Comparison of ENCODE assay signal across 37 cellular contexts in genomic region chr2:79122676-79123075, GRCh38. TPM values are rescaled to one million over a fixed set of nuclear protein-coding genes. Genes with fewer than 3 reads are reported as not detected.
"Had no signal": no experiment of that assay in that cellular context is flagged by ENCODE, and none has a peak within 500 bp of the region (broad histone marks: within the 10 kb centered on the region; RNA-seq: fewer than 3 reads in every experiment).

No MANE protein-coding gene starts in this region.

- H3K9me3 ChIP-seq: adrenal gland had no signal

- H3K4me1 ChIP-seq: adrenal gland had no signal

- ATAC-seq: activated CD8-positive, alpha-beta T cell treated with anti-CD3 and anti-CD28 coated beads for 36 hours; activated naive CD4-positive, alpha-beta T cell treated with anti-CD3 and anti-CD28 coated beads, Interleukin-2, amount 50 U/mL, for 72 hours; activated T-cell treated with anti-CD3 and anti-CD28 coated beads, Interleukin-2, amount 50 U/mL, for 4 hours; activated T-cell treated with anti-CD3 and anti-CD28 coated beads, Interleukin-2, amount 50 U/mL, for 72 hours; activated T-helper 17 cell treated with anti-CD3 and anti-CD28 coated beads, Interleukin-2, amount 50 U/mL, for 72 hours had no signal

- H3K27me3 ChIP-seq: adrenal gland, cardiac muscle cell had no signal

- FAIRE-seq: astrocyte, bronchial epithelial cell, TTC549 had no signal

- H3K36me3 ChIP-seq: adrenal gland, cardiac muscle cell had no signal

- H3K27ac ChIP-seq: adrenal gland, cardiac muscle cell, VCaP had no signal

- H3K4me3 ChIP-seq: adrenal gland, cardiac muscle cell had no signal

- DNase-seq: activated B cell treated with CpG ODN at 0.5 μM for 24 hours; activated CD4-positive, alpha-beta memory T cell treated with anti-CD3 and anti-CD28 coated beads for 36 hours; activated CD4-positive, alpha-beta T cell treated with anti-CD3 and anti-CD28 coated beads for 4 hours; activated CD4-positive, alpha-beta T cell treated with anti-CD3 and anti-CD28 coated beads, Interleukin-2, amount 10 ng/mL, durations not matched to agents 24 days and 14 days; activated CD4-positive, alpha-beta T cell treated with anti-CD3 and anti-CD28 coated beads, Interleukin-2, amount 50 U/mL, for 1 hour; activated CD4-positive, alpha-beta T cell treated with anti-CD3 and anti-CD28 coated beads, Interleukin-2, amount 50 U/mL, for 4 hours; activated CD4-positive, CD25-positive, alpha-beta regulatory T cell treated with anti-CD3 and anti-CD28 coated beads, Interleukin-2, amount 50 U/mL, for 72 hours; activated CD8-positive, alpha-beta memory T cell treated with anti-CD3 and anti-CD28 coated beads, Interleukin-2, amount 50 U/mL, for 4 hours; activated CD8-positive, alpha-beta T cell treated with anti-CD3 and anti-CD28 coated beads for 36 hours; activated effector memory CD4-positive, alpha-beta T cell treated with anti-CD3 and anti-CD28 coated beads, Interleukin-2, amount 50 U/mL, for 16 hours; activated gamma-delta T cell treated with Interleukin-2 at 50 U/mL for 16 hours; activated naive CD4-positive, alpha-beta T cell; activated naive CD4-positive, alpha-beta T cell treated with anti-CD3 and anti-CD28 coated beads for 36 hours; activated naive CD4-positive, alpha-beta T cell treated with anti-CD3 and anti-CD28 coated beads, Interleukin-2, amount 50 U/mL, for 16 hours; activated naive CD8-positive, alpha-beta T cell treated with anti-CD3 and anti-CD28 coated beads for 36 hours; activated T-cell treated with anti-CD3 and anti-CD28 coated beads for 4 hours; activated T-cell treated with anti-CD3 and anti-CD28 coated beads, Interleukin-2, amount 50 U/mL, for 1 hour; activated T-cell treated with anti-CD3 and anti-CD28 coated beads, Interleukin-2, amount 50 U/mL, for 4 hours; activated T-cell treated with anti-CD3 and anti-CD28 coated beads, Interleukin-2, amount 50 U/mL, for 72 hours; adrenal gland; amniotic stem cell; aorta; caudate nucleus; cerebellar nuclear complex; T-helper 1 cell; T-helper 2 cell; T-helper 9 cell had no signal

RNA-seq across cellular contexts. Expression of gene REG1A, which starts 2.4 kb away (rescaled TPM):
- total RNA-seq: activated B cell treated with CpG ODN at 0.5 μM for 24 hours; activated CD4-positive, alpha-beta memory T cell treated with anti-CD3 and anti-CD28 coated beads for 36 hours; activated CD4-positive, alpha-beta T cell treated with anti-CD3 and anti-CD28 coated beads, Interleukin-2, amount 10 ng/mL, durations not matched to agents 24 days and 14 days; activated CD8-positive, alpha-beta memory T cell treated with anti-CD3 and anti-CD28 coated beads for 36 hours; activated CD8-positive, alpha-beta T cell treated with anti-CD3 and anti-CD28 coated beads for 36 hours; activated naive CD4-positive, alpha-beta T cell treated with anti-CD3 and anti-CD28 coated beads for 36 hours; activated naive CD4-positive, alpha-beta T cell treated with anti-CD3 and anti-CD28 coated beads, Interleukin-2, amount 50 U/mL, for 72 hours; activated naive CD8-positive, alpha-beta T cell treated with anti-CD3 and anti-CD28 coated beads for 36 hours; activated T-cell treated with anti-CD3 and anti-CD28 coated beads, Interleukin-2, amount 50 U/mL, for 72 hours; activated T-helper 1 cell treated with anti-CD3 and anti-CD28 coated beads, Interleukin-12 subunit alpha, Interleukin-12 subunit beta, Interleukin-2, Interleukin-4 antibody, amounts not matched to agents 30 ng/mL and 10 ng/mL and 1 ng/mL, durations not matched to agents 14 hours and 24 hours and 36 hours; activated T-helper 17 cell treated with anti-CD3 and anti-CD28 coated beads, Interleukin-2, amount 50 U/mL, for 72 hours; astrocyte; bronchial epithelial cell; cardiac muscle cell; chondrocyte had no signal

RNA-seq across cellular contexts. Expression of gene REG1B, which starts 34.9 kb away (rescaled TPM):
- total RNA-seq: activated B cell treated with CpG ODN at 0.5 μM for 24 hours; activated CD4-positive, alpha-beta memory T cell treated with anti-CD3 and anti-CD28 coated beads for 36 hours; activated CD4-positive, alpha-beta T cell treated with anti-CD3 and anti-CD28 coated beads, Interleukin-2, amount 10 ng/mL, durations not matched to agents 24 days and 14 days; activated CD8-positive, alpha-beta memory T cell treated with anti-CD3 and anti-CD28 coated beads for 36 hours; activated CD8-positive, alpha-beta T cell treated with anti-CD3 and anti-CD28 coated beads for 36 hours; activated naive CD4-positive, alpha-beta T cell treated with anti-CD3 and anti-CD28 coated beads for 36 hours; activated naive CD4-positive, alpha-beta T cell treated with anti-CD3 and anti-CD28 coated beads, Interleukin-2, amount 50 U/mL, for 72 hours; activated naive CD8-positive, alpha-beta T cell treated with anti-CD3 and anti-CD28 coated beads for 36 hours; activated T-cell treated with anti-CD3 and anti-CD28 coated beads, Interleukin-2, amount 50 U/mL, for 72 hours; activated T-helper 1 cell treated with anti-CD3 and anti-CD28 coated beads, Interleukin-12 subunit alpha, Interleukin-12 subunit beta, Interleukin-2, Interleukin-4 antibody, amounts not matched to agents 30 ng/mL and 10 ng/mL and 1 ng/mL, durations not matched to agents 14 hours and 24 hours and 36 hours; activated T-helper 17 cell treated with anti-CD3 and anti-CD28 coated beads, Interleukin-2, amount 50 U/mL, for 72 hours; astrocyte; bronchial epithelial cell; cardiac muscle cell; chondrocyte had no signal
- polyA plus RNA-seq: cardiac muscle cell had no signal

RNA-seq across cellular contexts. Expression of gene REG3A, which starts 36.9 kb away (rescaled TPM):
- total RNA-seq: activated B cell treated with CpG ODN at 0.5 μM for 24 hours; activated CD4-positive, alpha-beta memory T cell treated with anti-CD3 and anti-CD28 coated beads for 36 hours; activated CD4-positive, alpha-beta T cell treated with anti-CD3 and anti-CD28 coated beads, Interleukin-2, amount 10 ng/mL, durations not matched to agents 24 days and 14 days; activated CD8-positive, alpha-beta memory T cell treated with anti-CD3 and anti-CD28 coated beads for 36 hours; activated CD8-positive, alpha-beta T cell treated with anti-CD3 and anti-CD28 coated beads for 36 hours; activated naive CD4-positive, alpha-beta T cell treated with anti-CD3 and anti-CD28 coated beads for 36 hours; activated naive CD4-positive, alpha-beta T cell treated with anti-CD3 and anti-CD28 coated beads, Interleukin-2, amount 50 U/mL, for 72 hours; activated naive CD8-positive, alpha-beta T cell treated with anti-CD3 and anti-CD28 coated beads for 36 hours; activated T-cell treated with anti-CD3 and anti-CD28 coated beads, Interleukin-2, amount 50 U/mL, for 72 hours; activated T-helper 1 cell treated with anti-CD3 and anti-CD28 coated beads, Interleukin-12 subunit alpha, Interleukin-12 subunit beta, Interleukin-2, Interleukin-4 antibody, amounts not matched to agents 30 ng/mL and 10 ng/mL and 1 ng/mL, durations not matched to agents 14 hours and 24 hours and 36 hours; activated T-helper 17 cell treated with anti-CD3 and anti-CD28 coated beads, Interleukin-2, amount 50 U/mL, for 72 hours; astrocyte; bronchial epithelial cell; chondrocyte had no signal
